In the genomic region with DNA sequence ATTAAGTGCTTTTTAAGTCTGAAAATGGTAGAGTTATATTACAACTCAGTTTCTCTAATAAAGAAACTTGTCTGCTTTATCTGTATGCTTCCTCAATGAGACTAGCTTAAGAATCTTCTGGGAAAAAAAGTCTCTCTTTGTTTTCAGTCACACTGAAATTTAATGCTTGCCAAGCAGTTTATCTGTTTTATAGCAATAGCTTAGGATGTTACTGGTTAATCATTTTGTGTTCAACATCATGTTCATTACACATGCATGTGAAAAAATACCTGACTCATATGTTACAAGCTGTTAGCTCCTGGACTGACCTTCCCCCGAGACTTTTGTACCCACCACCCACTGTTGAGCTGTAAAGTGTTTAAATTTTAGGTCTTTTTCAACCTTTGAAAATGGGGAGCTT, we compare ENCODE assay signal across 24 cellular contexts.
A peak's percentile ranks its signal among the peaks of the same experiment; 100 is the strongest.
DNase-seq lines count a peak whose midpoint lies in the region; ATAC-seq, FAIRE-seq and TF ChIP-seq lines count a peak whose summit lies in the region.
"Had no signal": no experiment of that assay in that cellular context is flagged by ENCODE, and none has a peak within 500 bp of the region (broad histone marks: within the 10 kb centered on the region; RNA-seq: fewer than 3 reads in every experiment).

No MANE protein-coding gene starts in this region.

- in situ Hi-C loops in HepG2 (cut with HindIII; ENCODE audit: extremely low pct_ligation_motif_present, low pct_unique_long_range_greater_than_20kb) = no loop called here

- no peak for FAIRE-seq in HepG2 (lab: Jason Lieb, UNC)
- FAIRE-seq: GM12878, GM12892, GM18507 had no signal

- no peaks in the 10 kb centered on the region for H3K79me2 ChIP-seq in HepG2 (ENCODE audit: insufficient read depth, low read length)

- no peak overlapping the region for H3K4me3 ChIP-seq in HepG2 (replicated peaks in 1 of 3; ENCODE audit: insufficient read depth in 1 of 3, low read depth in 2 of 3, low read length in 3 of 3)
- H3K4me3 ChIP-seq in right lobe of liver = no peak overlapping the region
- H3K4me3 ChIP-seq: BLaER1, GM12878 had no signal

- WGBS in HepG2 (ENCODE audit: low lambda C conversion rate) = 0% methylated on average over 1 of the region's 1 CpG
- 69% methylated on average over 1 of the region's 1 CpG for WGBS in right lobe of liver (ENCODE audit: insufficient coverage, low coverage, low lambda C conversion rate, missing lambda C conversion rate)

- intact Hi-C loops in HepG2 (cut with micrococcal nuclease; ENCODE audit: unreplicated experiment) (no loop called here), right lobe of liver (cut with DNase I) (no loop called here)

- H3K27ac ChIP-seq in HepG2 (ENCODE audit: extremely low read length, insufficient read depth, low read length) (no peak overlapping the region), right lobe of liver (no peak overlapping the region)
- H3K27ac ChIP-seq: 22Rv1, BLaER1 had no signal

- DNase-seq in HepG2 (ENCODE audit: low spot score) (no peak), right lobe of liver (no peak), kidney tubule cell (ENCODE audit: low spot score) (peak; percentile 7), medulla oblongata (ENCODE audit: extremely low spot score) (no peak)
- DNase-seq: ACHN; BE2C; C1 segment of cervical spinal cord; CD4-positive, alpha-beta memory T cell; CD4-positive, CD25-positive, alpha-beta regulatory T cell; CD8-positive, alpha-beta memory T cell; COR-L47; DMS 273 treated with DMSO at 0.1 percent for 48 hours; DMS153; DMS53; DMS79; DND-41; EL; GDM1 had no signal

- H3K9ac ChIP-seq in HepG2 (ENCODE audit: insufficient read depth, low read depth, low read length) = no peak overlapping the region
- H3K9ac ChIP-seq: BLaER1 had no signal

- POLR2A ChIA-PET in HepG2 (lab: Yijun Ruan, JAX) = no interaction called here

- TF ChIP-seq CTCF in HepG2 (CRISPR knock-in tag; IDR thresholded peaks at IDR 0.05) (no peak), right lobe of liver (IDR thresholded peaks at IDR 0.05) (no peak)

- H3K36me3 ChIP-seq in HepG2 (replicated peaks in 1 of 2; ENCODE audit: control insufficient read depth in 1 of 2, insufficient read depth in 2 of 2, low read length in 2 of 2) = no peaks in the 10 kb centered on the region
- H3K36me3 ChIP-seq in right lobe of liver = no peaks in the 10 kb centered on the region
- H3K36me3 ChIP-seq: BE2C, BLaER1 had no signal

- TF ChIP-seq POLR2A in HepG2 (IDR thresholded peaks at IDR 0.05; ENCODE audit: insufficient read depth in 1 of 2, low read depth in 2 of 2, low read length in 2 of 2) = no peak
- no peak for TF ChIP-seq POLR2A in right lobe of liver (IDR thresholded peaks at IDR 0.05)

- CTCF ChIA-PET in HepG2 (lab: Yijun Ruan, JAX; ENCODE audit: low intra/inter-chr PET ratio, low total read pairs) = no interaction called here

- no TSS peak for BruUV-seq in HepG2 (replicated peaks; lab: Mats Ljungman, UMichigan)

- TF ChIP-seq EP300 in HepG2 (IDR thresholded peaks at IDR 0.05; ENCODE audit: low read depth in 2 of 2, low read length in 2 of 2) (no peak), HepG2 (CRISPR knock-in tag; IDR thresholded peaks at IDR 0.05; ENCODE audit: borderline replicate concordance) (no peak)

- no peak overlapping the region for H3K4me2 ChIP-seq in HepG2 (ENCODE audit: low read depth, low read length)
- H3K4me2 ChIP-seq: BLaER1 had no signal

- H3K4me1 ChIP-seq in HepG2 (ENCODE audit: insufficient read depth, low read length) = no peaks in the 10 kb centered on the region
- H3K4me1 ChIP-seq in right lobe of liver = no peaks in the 10 kb centered on the region
- H3K4me1 ChIP-seq: BLaER1 had no signal

- H4K20me1 ChIP-seq in HepG2 (ENCODE audit: insufficient read depth, low read length) = no peaks in the 10 kb centered on the region
- H4K20me1 ChIP-seq: BLaER1 had no signal

- ATAC-seq in HepG2 (no peak), right lobe of liver (no peak), GM21717 (IDR thresholded peaks at IDR 0.05; ENCODE audit: unreplicated experiment) (no peak)
- ATAC-seq: GM12878 had no signal

- H3K27me3 ChIP-seq in HepG2 (ENCODE audit: control insufficient read depth in 1 of 2, insufficient read depth in 2 of 2, low read length in 2 of 2) (no peaks in the 10 kb centered on the region), right lobe of liver (no peaks in the 10 kb centered on the region)
- H3K27me3 ChIP-seq: BE2C, BLaER1 had no signal

- no peak overlapping the region for H2AFZ ChIP-seq in HepG2 (ENCODE audit: low read length)

- no peak for TF ChIP-seq RAD21 in HepG2 (CRISPR knock-in tag; IDR thresholded peaks at IDR 0.05)

- H3K9me3 ChIP-seq in HepG2 (ENCODE audit: low read length) = no peaks in the 10 kb centered on the region
- no peaks in the 10 kb centered on the region for H3K9me3 ChIP-seq in right lobe of liver
- H3K9me3 ChIP-seq: BE2C, BLaER1 had no signal

TF ChIP-seq in HepG2, 621 proteins besides CTCF, POLR2A, EP300 and RAD21:
- TF ChIP-seq MAFF (IDR thresholded peaks at IDR 0.05; ENCODE audit: low read depth, low read length) (0 out of 2 replicates have a peak, but pooled peaks have one; percentile 13), MAFK (conservative IDR thresholded peaks at IDR 0.05 in 1 of 2, IDR thresholded peaks at IDR 0.05 in 1 of 2; ENCODE audit: low read length in 2 of 2) (peak in 1 of 2 experiments; percentile 42; a peak in 1 of 4 replicates), ZSCAN30 (CRISPR knock-in tag; IDR thresholded peaks at IDR 0.05) (no peak)
